11 cellular contexts compared by ENCODE assay signal in the genomic region with DNA sequence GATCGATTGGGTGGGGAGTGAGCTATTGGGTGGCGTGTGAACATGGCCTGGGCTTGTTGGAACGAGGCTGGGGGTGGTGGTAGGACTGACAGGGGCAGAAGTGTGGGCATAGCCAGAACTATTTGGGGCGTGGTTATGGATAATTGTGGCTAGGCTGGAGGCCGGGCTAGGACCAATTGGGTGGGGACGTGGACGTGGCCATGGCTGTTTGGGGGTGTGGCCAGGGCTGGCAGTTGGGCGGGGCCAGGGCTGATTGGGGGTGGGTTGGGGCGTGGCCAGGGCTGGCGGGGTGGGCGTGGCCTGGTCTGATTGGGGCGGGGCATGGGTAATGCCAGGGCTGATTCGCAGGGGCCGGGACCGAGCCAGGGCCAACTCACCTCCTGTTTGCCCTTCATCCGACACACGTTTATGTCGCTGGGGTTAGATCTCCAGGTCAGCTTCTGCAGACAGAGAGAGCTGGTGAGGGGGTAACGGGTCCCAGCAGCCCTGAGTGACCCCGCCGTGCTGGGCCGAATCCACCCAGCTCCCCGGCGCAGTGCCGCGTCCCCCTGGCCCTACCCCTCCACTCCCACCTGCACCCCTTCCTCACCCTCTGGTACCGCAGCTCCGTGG. TPM values are rescaled to one million over a fixed set of nuclear protein-coding genes. Genes with fewer than 3 reads are reported as not detected.
A peak's percentile ranks its signal among the peaks of the same experiment; 100 is the strongest.
DNase-seq lines count a peak whose midpoint lies in the region; ATAC-seq and TF ChIP-seq lines count a peak whose summit lies in the region.
"Had no signal": no experiment of that assay in that cellular context is flagged by ENCODE, and none has a peak within 500 bp of the region (broad histone marks: within the 10 kb centered on the region; RNA-seq: fewer than 3 reads in every experiment).

No MANE protein-coding gene starts in this region.

- no peaks in the 10 kb centered on the region for H3K27me3 ChIP-seq in HCT116 (ENCODE audit: insufficient read depth, low read length)

- peak overlapping the region; percentile 47 for H3K4me2 ChIP-seq in HCT116 (ENCODE audit: low read length)

- H3K36me3 ChIP-seq in HCT116 (ENCODE audit: control insufficient read depth in 1 of 2, insufficient read depth in 2 of 2, low read length in 2 of 2) = peaks cover 16 to 31% of the 10 kb centered on the region in 2 experiments

- peak overlapping the region; percentile 40; the same call in 1 of the 2 replicates for H3K27ac ChIP-seq in HCT116 (ENCODE audit: low read depth, low read length)
- H3K27ac ChIP-seq: epithelial cell of prostate, VCaP had no signal

- H3K36me3 Mint-ChIP-seq in type B pancreatic cell = no peaks in the 10 kb centered on the region

- H3K9ac ChIP-seq in HCT116 (ENCODE audit: low read length) = no peak overlapping the region

- no peak overlapping the region for H2AFZ ChIP-seq in HCT116 (ENCODE audit: low read depth, low read length, poor library complexity, severe bottlenecking)

- H3K4me1 ChIP-seq in HCT116 (ENCODE audit: control insufficient read depth in 1 of 2, insufficient read depth in 2 of 2, low read length in 2 of 2) = peaks cover 8 to 26% of the 10 kb centered on the region in 2 experiments

- no peak overlapping the region for H3K4me3 Mint-ChIP-seq in type B pancreatic cell

- H3K9me3 Mint-ChIP-seq in type B pancreatic cell = no peaks in the 10 kb centered on the region

- no peaks in the 10 kb centered on the region for H4K20me1 ChIP-seq in HCT116 (ENCODE audit: insufficient read depth)

- POLR2A ChIA-PET in HCT116 (lab: Charles Lee) = interaction anchor here (0.8 kb wide), 1 partner anchor 21 kb away, joined by 3 read pairs; a partner anchor contains a TSS

- peak; percentile 76 for DNase-seq in AG20443 (ENCODE audit: low spot score)
- peak; percentile 69 for DNase-seq in HCT116 (ENCODE audit: low read depth, low spot score)
- DNase-seq in iPS-NIHi7 (ENCODE audit: extremely low spot score) = peak; percentile 97
- DNase-seq in NCI-H510A treated with DMSO at 0.1 percent for 48 hours (lab: John Stamatoyannopoulos, UW) = no peak
- DNase-seq in GM19240 (ENCODE audit: insufficient read length, low spot score) = no peak
- no peak for DNase-seq in type B pancreatic cell (ENCODE audit: extremely low spot score, unreplicated experiment)

- CTCF ChIA-PET in HCT116 (lab: Charles Lee) = interaction anchor here (1.2 to 1.8 kb wide), 2 partner anchors 10 to 80 kb away, joined by 5 read pairs; no protein-coding TSS in a partner anchor

- no TSS peak for BruUV-seq in HCT116 (replicated peaks; lab: Mats Ljungman, UMichigan)

- RAD21 ChIA-PET in HCT116 (lab: Charles Lee; ENCODE audit: low non-redundant PET in 1 of 2, low total read pairs in 2 of 2, uncharacterized antibody in 2 of 2, unreplicated experiment in 2 of 2) = interaction anchor here in 1 of 2 experiments (0.6 kb wide), 1 partner anchor 124 kb away, joined by 5 read pairs; no protein-coding TSS in a partner anchor

- no peak for TF ChIP-seq CTCF in HCT116 (IDR thresholded peaks at IDR 0.05 in 2 of 3, conservative IDR thresholded peaks at IDR 0.05 in 1 of 3; ENCODE audit: borderline replicate concordance in 1 of 3, insufficient read depth in 1 of 3, low read depth in 2 of 3, low read length in 2 of 3)
- no peak for TF ChIP-seq CTCF in type B pancreatic cell (conservative IDR thresholded peaks at IDR 0.05)

- ATAC-seq in HCT116 (peak; percentile 87), SK-N-SH treated with all-trans-retinoic acid at 6 μM for 48 hours (peak; percentile 83), GM19395 (IDR thresholded peaks at IDR 0.05; ENCODE audit: unreplicated experiment) (no peak)

- H3K4me1 Mint-ChIP-seq in type B pancreatic cell (ENCODE audit: unreplicated experiment) = no peaks in the 10 kb centered on the region

- H3K9me3 ChIP-seq in HCT116 (ENCODE audit: control insufficient read depth in 1 of 2, insufficient read depth in 1 of 2, low read depth in 1 of 2, low read length in 2 of 2) = no peaks in the 10 kb centered on the region

- no peaks in the 10 kb centered on the region for H3K27me3 Mint-ChIP-seq in type B pancreatic cell

- H3K27ac Mint-ChIP-seq in type B pancreatic cell = no peak overlapping the region

- no peak for TF ChIP-seq RAD21 in HCT116 (IDR thresholded peaks at IDR 0.05; ENCODE audit: low read depth)

- H3K9me2 ChIP-seq in HCT116 (ENCODE audit: insufficient read depth) = no peaks in the 10 kb centered on the region

- no peak overlapping the region; a peak in 1 of 4 replicates for H3K4me3 ChIP-seq in HCT116 (replicated peaks in 1 of 2; ENCODE audit: low read depth in 1 of 2, low read length in 2 of 2)

- H3K79me2 ChIP-seq in HCT116 (ENCODE audit: insufficient read depth, low read length) = peaks cover 3% of the 10 kb centered on the region; the same call in 1 of the 2 replicates

- no peak for TF ChIP-seq POLR2A in HCT116 (IDR thresholded peaks at IDR 0.05; ENCODE audit: borderline replicate concordance, extremely low read depth, insufficient read depth, insufficient read length)

- intact Hi-C loops in HCT116 (cut with micrococcal nuclease) = no loop called here

TF ChIP-seq in HCT116, 20 proteins besides CTCF, POLR2A, EP300 and RAD21:
- no peak for TF ChIP-seq JUND (IDR thresholded peaks at IDR 0.05)
- TF ChIP-seq CEBPB (IDR thresholded peaks at IDR 0.05; ENCODE audit: low read depth) = no peak
- TF ChIP-seq ZNF274 (IDR thresholded peaks at IDR 0.05; ENCODE audit: low read depth, low read length) = no peak
- no peak for TF ChIP-seq CBX3 (IDR thresholded peaks at IDR 0.05; ENCODE audit: low read depth)
- TF ChIP-seq TCF7L2 (IDR thresholded peaks at IDR 0.05; ENCODE audit: borderline replicate concordance, extremely low read depth, insufficient read depth, insufficient read length) = no peak
- TF ChIP-seq POLR2AphosphoS5 (IDR thresholded peaks at IDR 0.05; ENCODE audit: low read depth, low read length) = no peak
- TF ChIP-seq SIN3A (IDR thresholded peaks at IDR 0.05; ENCODE audit: low read depth) = no peak
- TF ChIP-seq, protein P1, sequence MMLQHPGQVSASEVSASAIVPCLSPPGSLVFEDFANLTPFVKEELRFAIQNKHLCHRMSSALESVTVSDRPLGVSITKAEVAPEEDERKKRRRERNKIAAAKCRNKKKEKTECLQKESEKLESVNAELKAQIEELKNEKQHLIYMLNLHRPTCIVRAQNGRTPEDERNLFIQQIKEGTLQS (IDR thresholded peaks at IDR 0.05) = no peak
- no peak for TF ChIP-seq EZH2phosphoT487 (IDR thresholded peaks at IDR 0.05; ENCODE audit: borderline replicate concordance)
- no peak for TF ChIP-seq YY1 (IDR thresholded peaks at IDR 0.05; ENCODE audit: extremely low read depth, insufficient replicate concordance, low read depth, low read length)
- TF ChIP-seq EGR1 (IDR thresholded peaks at IDR 0.05; ENCODE audit: low read depth) = no peak
- TF ChIP-seq SRF (IDR thresholded peaks at IDR 0.05; ENCODE audit: low read depth) = no peak
- no peak for TF ChIP-seq ZFX (IDR thresholded peaks at IDR 0.05)
- no peak for TF ChIP-seq EZH2 (IDR thresholded peaks at IDR 0.05)
- TF ChIP-seq ELF1 (IDR thresholded peaks at IDR 0.05; ENCODE audit: borderline replicate concordance, low read depth) = no peak
- TF ChIP-seq, protein P2, sequence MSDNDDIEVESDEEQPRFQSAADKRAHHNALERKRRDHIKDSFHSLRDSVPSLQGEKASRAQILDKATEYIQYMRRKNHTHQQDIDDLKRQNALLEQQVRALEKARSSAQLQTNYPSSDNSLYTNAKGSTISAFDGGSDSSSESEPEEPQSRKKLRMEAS (IDR thresholded peaks at IDR 0.05) = no peak

TF ChIP-seq in SK-N-SH treated with all-trans-retinoic acid at 6 μM for 48 hours, 23 proteins besides CTCF, POLR2A, EP300 and RAD21 (continues in another document):
- TF ChIP-seq, protein P3, sequence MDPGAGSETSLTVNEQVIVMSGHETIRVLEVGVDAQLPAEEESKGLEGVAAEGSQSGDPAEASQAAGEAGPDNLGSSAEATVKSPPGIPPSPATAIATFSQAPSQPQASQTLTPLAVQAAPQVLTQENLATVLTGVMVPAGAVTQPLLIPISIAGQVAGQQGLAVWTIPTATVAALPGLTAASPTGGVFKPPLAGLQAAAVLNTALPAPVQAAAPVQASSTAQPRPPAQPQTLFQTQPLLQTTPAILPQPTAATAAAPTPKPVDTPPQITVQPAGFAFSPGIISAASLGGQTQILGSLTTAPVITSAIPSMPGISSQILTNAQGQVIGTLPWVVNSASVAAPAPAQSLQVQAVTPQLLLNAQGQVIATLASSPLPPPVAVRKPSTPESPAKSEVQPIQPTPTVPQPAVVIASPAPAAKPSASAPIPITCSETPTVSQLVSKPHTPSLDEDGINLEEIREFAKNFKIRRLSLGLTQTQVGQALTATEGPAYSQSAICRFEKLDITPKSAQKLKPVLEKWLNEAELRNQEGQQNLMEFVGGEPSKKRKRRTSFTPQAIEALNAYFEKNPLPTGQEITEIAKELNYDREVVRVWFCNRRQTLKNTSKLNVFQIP (CRISPR knock-in tag; IDR thresholded peaks at IDR 0.05; ENCODE audit: borderline replicate concordance, low read depth) = no peak
- TF ChIP-seq TOX (CRISPR knock-in tag; IDR thresholded peaks at IDR 0.05; ENCODE audit: borderline replicate concordance) = no peak
- no peak for TF ChIP-seq OSR1 (CRISPR knock-in tag; IDR thresholded peaks at IDR 0.05)
- TF ChIP-seq ARNTL (CRISPR knock-in tag; IDR thresholded peaks at IDR 0.05; ENCODE audit: borderline replicate concordance, low read depth) = no peak

RNA-seq across cellular contexts. Expression of a gene that starts 2.8 kb away (rescaled TPM):
- total RNA-seq in HCT116 (2021; ENCODE audit: unreplicated experiment) (58.4 TPM), type B pancreatic cell (ENCODE audit: low replicate concordance) (1.7 and 9.5 TPM in 2 replicates)
- polyA plus RNA-seq in HCT116 (2012) = 60.5 and 70.5 TPM in 2 replicates

RNA-seq across cellular contexts. Expression of a gene that starts 16.8 kb away (rescaled TPM):
- 1.3 TPM for total RNA-seq in HCT116 (2021; ENCODE audit: unreplicated experiment)
- 0.72 and 0.83 TPM in 2 replicates for polyA plus RNA-seq in HCT116 (2012)
- total RNA-seq in type B pancreatic cell (ENCODE audit: low replicate concordance) = 0.21 and 1.2 TPM in 2 replicates
- polyA plus RNA-seq: neural cell had no signal

RNA-seq across cellular contexts. Expression of a gene that starts 21.7 kb away (rescaled TPM):
- 8.1 TPM for total RNA-seq in HCT116 (2021; ENCODE audit: unreplicated experiment)
- polyA plus RNA-seq in HCT116 (2012) = 4.3 and 5.8 TPM in 2 replicates
- total RNA-seq in type B pancreatic cell (ENCODE audit: low replicate concordance) = 1.2 and 4.3 TPM in 2 replicates

RNA-seq across cellular contexts. Expression of a gene that starts 38.4 kb away (rescaled TPM):
- total RNA-seq in HCT116 (2021; ENCODE audit: unreplicated experiment) (2.3 TPM), type B pancreatic cell (ENCODE audit: low replicate concordance) (0.48 TPM in 2 replicates)
- 1.8 and 2.0 TPM in 2 replicates for polyA plus RNA-seq in HCT116 (2012)
- polyA plus RNA-seq: neural cell had no signal

Comparison
In these comparisons a context has a peak if more than half of its experiments do, and no peak if none do; other contexts are left out.
1. DNase-seq: peak in AG20443 (single experiment), HCT116 (single experiment) and iPS-NIHi7 (single experiment); none in NCI-H510A treated with DMSO at 0.1 percent for 48 hours (single experiment), GM19240 (single experiment) and type B pancreatic cell (single experiment).